ENCODE assay signal across 18 cellular contexts in the genomic region with DNA sequence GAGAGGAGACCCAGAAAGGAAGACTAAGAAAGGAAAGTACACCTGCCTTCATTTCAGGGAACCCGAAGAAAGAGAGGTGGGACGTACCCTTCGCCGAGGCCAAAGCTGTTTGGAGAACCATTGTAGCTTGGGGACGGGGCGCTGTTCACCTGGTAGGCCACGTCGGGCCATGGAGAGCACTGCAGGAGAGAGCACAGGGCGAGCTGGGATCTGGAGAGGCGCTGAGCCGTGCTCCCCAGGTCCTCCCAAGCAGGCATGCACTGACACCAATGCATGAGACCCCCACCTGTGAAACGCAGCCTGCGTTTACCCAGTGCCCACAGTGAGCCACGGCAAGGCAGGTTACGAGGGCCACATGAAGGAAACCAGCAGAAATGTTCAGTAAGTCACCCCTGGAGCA. TPM values are rescaled to one million over a fixed set of nuclear protein-coding genes. Genes with fewer than 3 reads are reported as not detected.
DNase-seq lines count a peak whose midpoint lies in the region; ATAC-seq, FAIRE-seq and TF ChIP-seq lines count a peak whose summit lies in the region.
"Had no signal": no experiment of that assay in that cellular context is flagged by ENCODE, and none has a peak within 500 bp of the region (broad histone marks: within the 10 kb centered on the region; RNA-seq: fewer than 3 reads in every experiment).

No MANE protein-coding gene starts in this region.

- intact Hi-C loops in cardiac septum (cut with DNase I), result no loop called here
- intact Hi-C loops in right cardiac atrium (cut with DNase I), result no loop called here
- intact Hi-C loops in kidney (cut with DNase I), result no loop called here
- intact Hi-C loops in thyroid gland (cut with DNase I), result loop anchor here (10.0 kb wide), 1 partner anchor 45 kb away; a partner anchor contains a TSS

- H3K36me3 Mint-ChIP-seq in nephron progenitor cell (ENCODE audit: low read depth), result no peaks in the 10 kb centered on the region
- H3K36me3 Mint-ChIP-seq in activated CD8-positive, alpha-beta T cell treated with anti-CD3 and anti-CD28 coated beads, Interleukin-2, amount 10 ng/mL, durations not matched to agents 7 days and 5 days (ENCODE audit: low read depth), result no peaks in the 10 kb centered on the region
- H3K36me3 Mint-ChIP-seq: CD14-positive monocyte; CD4-positive, alpha-beta memory T cell had no signal

- peaks cover 38% of the 10 kb centered on the region for H3K27me3 Mint-ChIP-seq in nephron progenitor cell (ENCODE audit: low read depth, poor library complexity)
- no peaks in the 10 kb centered on the region for H3K27me3 Mint-ChIP-seq in activated CD8-positive, alpha-beta T cell treated with anti-CD3 and anti-CD28 coated beads, Interleukin-2, amount 10 ng/mL, durations not matched to agents 7 days and 5 days (ENCODE audit: low read depth)

- H3K9me3 ChIP-seq in right cardiac atrium (ENCODE audit: control insufficient read depth, low read length), result no peaks in the 10 kb centered on the region
- no peaks in the 10 kb centered on the region for H3K9me3 ChIP-seq in kidney (ENCODE audit: control insufficient read depth in 1 of 2, low read length in 2 of 2)
- H3K9me3 ChIP-seq in thyroid gland, result no peaks in the 10 kb centered on the region
- H3K9me3 ChIP-seq: BLaER1 had no signal

- POLR2A ChIA-PET in activated CD8-positive, alpha-beta T cell treated with anti-CD3 and anti-CD28 coated beads, Interleukin-2, amount 10 ng/mL, durations not matched to agents 7 days and 5 days (lab: Charles Lee), result no interaction called here

- DNase-seq in cardiac septum (ENCODE audit: low spot score) (peak; percentile 50), right cardiac atrium (no peak), kidney (peak; percentile 56), nephron progenitor cell (no peak), thyroid gland (peak in 1 of 2 donors; percentile 1), hypothalamus (lab: John Stamatoyannopoulos, UW) (no peak)
- DNase-seq in activated CD8-positive, alpha-beta T cell treated with anti-CD3 and anti-CD28 coated beads, Interleukin-2, amount 10 ng/mL, durations not matched to agents 7 days and 5 days, result no peak
- DNase-seq: 8988T; CD4-positive, alpha-beta memory T cell; DMS79 treated with DMSO at 0.1 percent for 48 hours; GF-D8; H9 had no signal

- 91% methylated on average over 15 of the region's 15 CpGs for WGBS in right cardiac atrium
- WGBS in thyroid gland, 2 donors, result 89 to 93% methylated on average over 15 of the region's 15 CpGs

- no peak for ATAC-seq in right cardiac atrium
- no peak for ATAC-seq in HG03521 (IDR thresholded peaks at IDR 0.05; ENCODE audit: unreplicated experiment)
- ATAC-seq in activated CD8-positive, alpha-beta T cell treated with anti-CD3 and anti-CD28 coated beads, Interleukin-2, amount 10 ng/mL, durations not matched to agents 7 days and 5 days, result no peak

- H3K27ac ChIP-seq in right cardiac atrium (ENCODE audit: low read length) (no peak overlapping the region), kidney (ENCODE audit: low read depth in 2 of 2, low read length in 2 of 2) (peak overlapping the region in 1 of 2 donors; percentile 43), thyroid gland (peak overlapping the region in 2 of 3 donors; percentile 4 to 17)
- H3K27ac ChIP-seq: BLaER1 had no signal

- H3K27ac Mint-ChIP-seq in nephron progenitor cell, result peak overlapping the region; percentile 8
- H3K27ac Mint-ChIP-seq in activated CD8-positive, alpha-beta T cell treated with anti-CD3 and anti-CD28 coated beads, Interleukin-2, amount 10 ng/mL, durations not matched to agents 7 days and 5 days, result no peak overlapping the region
- H3K27ac Mint-ChIP-seq: CD4-positive, alpha-beta memory T cell had no signal

- peaks cover 13% of the 10 kb centered on the region for H3K4me1 Mint-ChIP-seq in nephron progenitor cell
- H3K4me1 Mint-ChIP-seq in activated CD8-positive, alpha-beta T cell treated with anti-CD3 and anti-CD28 coated beads, Interleukin-2, amount 10 ng/mL, durations not matched to agents 7 days and 5 days (ENCODE audit: low read depth), result no peaks in the 10 kb centered on the region
- H3K4me1 Mint-ChIP-seq: CD4-positive, alpha-beta memory T cell had no signal

- no peak overlapping the region for H3K4me3 ChIP-seq in right cardiac atrium (ENCODE audit: low read length)
- H3K4me3 ChIP-seq in kidney (ENCODE audit: low read length in 2 of 2), result no peak overlapping the region
- H3K4me3 ChIP-seq in thyroid gland (replicated peaks in 1 of 3), result no peak overlapping the region
- H3K4me3 ChIP-seq: BLaER1 had no signal

- H3K36me3 ChIP-seq in kidney (ENCODE audit: control insufficient read depth in 1 of 2, insufficient read depth in 2 of 2, low read length in 2 of 2) (peaks cover 58 to 89% of the 10 kb centered on the region in 2 donors), thyroid gland (peaks cover 63 to 76% of the 10 kb centered on the region in 2 donors)
- H3K36me3 ChIP-seq: BLaER1 had no signal

- H3K4me3 Mint-ChIP-seq in nephron progenitor cell, result no peak overlapping the region
- no peak overlapping the region for H3K4me3 Mint-ChIP-seq in activated CD8-positive, alpha-beta T cell treated with anti-CD3 and anti-CD28 coated beads, Interleukin-2, amount 10 ng/mL, durations not matched to agents 7 days and 5 days
- H3K4me3 Mint-ChIP-seq: CD14-positive monocyte; CD4-positive, alpha-beta memory T cell; H9 had no signal

- H3K9me3 Mint-ChIP-seq in nephron progenitor cell, result no peaks in the 10 kb centered on the region
- H3K9me3 Mint-ChIP-seq in activated CD8-positive, alpha-beta T cell treated with anti-CD3 and anti-CD28 coated beads, Interleukin-2, amount 10 ng/mL, durations not matched to agents 7 days and 5 days (ENCODE audit: insufficient read depth), result no peaks in the 10 kb centered on the region
- H3K9me3 Mint-ChIP-seq: CD4-positive, alpha-beta memory T cell; H9 had no signal

- CTCF ChIA-PET in activated CD8-positive, alpha-beta T cell treated with anti-CD3 and anti-CD28 coated beads, Interleukin-2, amount 10 ng/mL, durations not matched to agents 7 days and 5 days (lab: Charles Lee), result no interaction called here

- no peaks in the 10 kb centered on the region for H3K4me1 ChIP-seq in right cardiac atrium (ENCODE audit: control insufficient read depth, insufficient read depth, low read length)
- peaks cover 10 to 19% of the 10 kb centered on the region in 2 donors for H3K4me1 ChIP-seq in kidney (ENCODE audit: control insufficient read depth in 1 of 2, insufficient read depth in 1 of 2, low read depth in 1 of 2, low read length in 2 of 2)
- H3K4me1 ChIP-seq in thyroid gland, result peaks cover 20 to 30% of the 10 kb centered on the region in 2 donors
- H3K4me1 ChIP-seq: BLaER1 had no signal

- no peak overlapping the region for H3K9ac ChIP-seq in kidney (ENCODE audit: low read length in 2 of 2)
- H3K9ac ChIP-seq: BLaER1 had no signal

- no peak for FAIRE-seq in kidney (lab: Jason Lieb, UNC)
- FAIRE-seq: H1 had no signal

- no peaks in the 10 kb centered on the region for H3K27me3 ChIP-seq in right cardiac atrium (ENCODE audit: control insufficient read depth, insufficient read depth)
- no peaks in the 10 kb centered on the region for H3K27me3 ChIP-seq in thyroid gland
- H3K27me3 ChIP-seq: BLaER1 had no signal

- TF ChIP-seq CTCF in kidney (IDR thresholded peaks at IDR 0.05; ENCODE audit: borderline replicate concordance, extremely low read depth, insufficient read depth), result no peak
- no peak for TF ChIP-seq CTCF in nephron progenitor cell (IDR thresholded peaks at IDR 0.05)
- no peak for TF ChIP-seq CTCF in thyroid gland (IDR thresholded peaks at IDR 0.05)

- TF ChIP-seq POLR2A in thyroid gland (IDR thresholded peaks at IDR 0.05), result no peak

RNA-seq across cellular contexts. Expression of a gene that starts 45.5 kb away (rescaled TPM):
- total RNA-seq in cardiac septum (0.03 TPM), right cardiac atrium (under 1 TPM; 0.11 to 0.88 (median 0.51) TPM), kidney (172 TPM), thyroid gland (100 to 1,000 TPM in 3 of 4 donors, 10 to 100 TPM in 1; 97.4 to 188 (median 146) TPM)
- polyA plus RNA-seq in right cardiac atrium (0.38 TPM), kidney (ENCODE audit: insufficient read depth, low read depth, low replicate concordance) (44.4 TPM)
- total RNA-seq in activated CD8-positive, alpha-beta T cell treated with anti-CD3 and anti-CD28 coated beads, Interleukin-2, amount 10 ng/mL, durations not matched to agents 7 days and 5 days, result under 1 TPM in 1 of 2 experiments, not detected in 1; 0.16 TPM
- total RNA-seq: A673 had no signal
- polyA plus RNA-seq: AG04450; CD4-positive, alpha-beta memory T cell had no signal

Comparison
In these comparisons a context has a peak if more than half of its experiments do, and no peak if none do; other contexts are left out.
1. DNase-seq: peak in cardiac septum (single experiment) and kidney (single experiment); none in right cardiac atrium (0 of 3), nephron progenitor cell (single experiment), hypothalamus (0 of 51) and activated CD8-positive, alpha-beta T cell treated with anti-CD3 and anti-CD28 coated beads, Interleukin-2, amount 10 ng/mL, durations not matched to agents 7 days and 5 days (single experiment).
2. RNA of a gene that starts 45.5 kb away (total RNA-seq): 97.4 to 188 TPM in thyroid gland and 172 TPM in kidney (single experiment); 0.11 to 0.88 TPM in right cardiac atrium, 0.16 TPM in activated CD8-positive, alpha-beta T cell treated with anti-CD3 and anti-CD28 coated beads, Interleukin-2, amount 10 ng/mL, durations not matched to agents 7 days and 5 days and 0.03 TPM in cardiac septum (single experiment); every median in the first group is over 10 times any median in the second.